34 cellular contexts compared by ENCODE assay signal in the genomic region with DNA sequence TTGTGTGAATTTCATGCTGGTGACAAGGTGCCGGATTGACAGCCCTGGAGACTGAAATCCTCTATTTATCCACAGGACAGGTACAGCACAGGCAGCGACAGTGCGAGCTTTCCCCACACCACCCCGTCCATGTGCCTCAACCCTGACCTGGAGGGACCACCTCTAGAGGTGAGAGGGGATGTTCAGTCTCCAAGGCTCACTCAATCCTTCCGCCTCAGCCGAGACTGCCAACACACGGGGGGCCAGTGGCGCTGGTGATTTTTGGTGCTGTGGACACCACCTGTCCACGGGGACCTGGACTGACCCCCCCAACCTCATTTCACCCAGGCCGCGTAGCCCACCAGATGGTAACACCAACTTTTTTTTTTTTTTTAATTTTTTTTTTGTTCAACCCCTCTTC. TPM values are rescaled to one million over a fixed set of nuclear protein-coding genes. Genes with fewer than 3 reads are reported as not detected.
DNase-seq lines count a peak whose midpoint lies in the region; ATAC-seq, FAIRE-seq and TF ChIP-seq lines count a peak whose summit lies in the region.
"Had no signal": no experiment of that assay in that cellular context is flagged by ENCODE, and none has a peak within 500 bp of the region (broad histone marks: within the 10 kb centered on the region; RNA-seq: fewer than 3 reads in every experiment).

No MANE protein-coding gene starts in this region.

- H2AK5ac ChIP-seq in H1 (ENCODE audit: low read depth, low read length), result no peak overlapping the region

- H3K9me2 ChIP-seq in SK-N-SH (no peaks in the 10 kb centered on the region), MM.1S (replicated peaks; ENCODE audit: insufficient read depth, low read length) (no peaks in the 10 kb centered on the region)

- H2BK15ac ChIP-seq in H1 (ENCODE audit: low read length), result no peak overlapping the region

- ATAC-seq in SK-N-SH treated with all-trans-retinoic acid at 6 μM for 48 hours (peak; percentile 10; the same call in 2 of the 3 replicates), sciatic nerve (peak; percentile 31), HG03565 (IDR thresholded peaks at IDR 0.05; ENCODE audit: unreplicated experiment) (no peak)
- ATAC-seq: activated CD4-positive, CD25-positive, alpha-beta regulatory T cell treated with anti-CD3 and anti-CD28 coated beads, Interleukin-2, amount 50 U/mL, for 24 hours; lower lobe of right lung; mucosa of descending colon had no signal

- H2AFZ ChIP-seq in SK-N-SH (ENCODE audit: low read depth), result no peak overlapping the region
- H2AFZ ChIP-seq in MM.1S (ENCODE audit: low read length), result no peak overlapping the region
- H2AFZ ChIP-seq in H1 (ENCODE audit: low read length), result no peak overlapping the region
- H2AFZ ChIP-seq: parathyroid adenoma had no signal

- no peaks in the 10 kb centered on the region; the same call in 1 of the 2 replicates for H3K23me2 ChIP-seq in H1 (ENCODE audit: low read depth, low read length)

- peaks cover 96 to 98% of the 10 kb centered on the region in 2 experiments for H3K36me3 ChIP-seq in SK-N-SH (replicated peaks in 1 of 2; ENCODE audit: control insufficient read depth in 1 of 2, insufficient read depth in 2 of 2, low read length in 1 of 2)
- peaks cover 14% of the 10 kb centered on the region for H3K36me3 ChIP-seq in MM.1S (replicated peaks; ENCODE audit: insufficient read depth, low read length)
- peaks cover 88 to 100% (median 95%) of the 10 kb centered on the region in 4 experiments for H3K36me3 ChIP-seq in H1 (ENCODE audit: control insufficient read depth in 2 of 4, insufficient read depth in 4 of 4, low read length in 3 of 4)
- peaks cover 34% of the 10 kb centered on the region for H3K36me3 ChIP-seq in breast epithelium
- H3K36me3 ChIP-seq: uterus had no signal

- TF ChIP-seq RAD21 in SK-N-SH (IDR thresholded peaks at IDR 0.05; ENCODE audit: low read length) (no peak), H1 (IDR thresholded peaks at IDR 0.05 in 1 of 2, conservative IDR thresholded peaks at IDR 0.05 in 1 of 2; ENCODE audit: low read depth in 2 of 2, low read length in 2 of 2) (no peak)

- no peak overlapping the region for H3K14ac ChIP-seq in H1 (ENCODE audit: insufficient read length)

- CTCF ChIA-PET in SK-N-SH (lab: Yijun Ruan, JAX), result interaction anchor here (0.8 to 1.6 kb wide), 3 partner anchors 10 to 27 kb away, joined by 3 to 7 read pairs (median 6); no protein-coding TSS in a partner anchor
- CTCF ChIA-PET in H1 (lab: Charles Lee; ENCODE audit: partially characterized antibody), result interaction anchor here (0.6 to 6.4 kb wide), 6 partner anchors 10 to 58 kb away, joined by 3 to 57 read pairs (median 6); no protein-coding TSS in a partner anchor

- H3K79me2 ChIP-seq in SK-N-SH (ENCODE audit: insufficient read depth) (peaks cover 97% of the 10 kb centered on the region), MM.1S (ENCODE audit: low read length) (peaks cover 96% of the 10 kb centered on the region), H1 (ENCODE audit: control insufficient read depth in 1 of 2, insufficient read depth in 2 of 2, low read length in 2 of 2) (peaks cover 0 to 72% of the 10 kb centered on the region in 2 experiments; a peak in 3 of 4 replicates)

- TF ChIP-seq POLR2A in H1 (IDR thresholded peaks at IDR 0.05; ENCODE audit: control extremely low read depth in 1 of 2, low read depth in 2 of 2, low read length in 2 of 2) (no peak), breast epithelium (IDR thresholded peaks at IDR 0.05) (no peak)

- H4K20me1 ChIP-seq in SK-N-SH (ENCODE audit: insufficient read depth) (peaks cover 88% of the 10 kb centered on the region), MM.1S (ENCODE audit: insufficient read depth, low read length) (no peaks in the 10 kb centered on the region; the same call in 1 of the 2 replicates), H1 (replicated peaks in 1 of 2; ENCODE audit: control insufficient read depth in 1 of 2, insufficient read depth in 2 of 2, low read length in 2 of 2) (peaks cover 35 to 53% of the 10 kb centered on the region in 2 experiments)

- intact Hi-C loops in sciatic nerve (cut with DNase I) (no loop called here), breast epithelium (cut with DNase I; ENCODE audit: low total_unique reads) (no loop called here)

- 94% methylated on average over 8 of the region's 11 CpGs for WGBS in SK-N-SH (ENCODE audit: low lambda C conversion rate)
- WGBS in H1 (ENCODE audit: extremely low coverage in 1 of 2, insufficient coverage in 1 of 2, insufficient read length in 1 of 2, insufficient replicate concordance in 2 of 2, low coverage in 1 of 2, low lambda C conversion rate in 2 of 2, missing lambda C conversion rate in 1 of 2), 2 experiments, result 92% methylated on average over 11 of the region's 11 CpGs; no CpG with 5 or more reads in 1 of the 2 experiments

- H3K27ac ChIP-seq in SK-N-SH (ENCODE audit: low read depth in 2 of 2, low read length in 1 of 2), result no peak overlapping the region
- H3K27ac ChIP-seq in MM.1S (ENCODE audit: low read length), result peak overlapping the region; percentile 94
- no peak overlapping the region for H3K27ac ChIP-seq in H1 (ENCODE audit: low read depth, low read length)
- H3K27ac ChIP-seq in breast epithelium, result no peak overlapping the region
- H3K27ac ChIP-seq: brain microvascular endothelial cell, lower lobe of right lung, parathyroid adenoma, SJSA1, uterus had no signal

- H3F3A ChIP-seq in SK-N-SH (replicated peaks; ENCODE audit: insufficient read depth) (peaks cover 55% of the 10 kb centered on the region), MM.1S (ENCODE audit: insufficient read depth, low read length) (peaks cover 99% of the 10 kb centered on the region)

- H3K9me3 ChIP-seq in SK-N-SH (no peaks in the 10 kb centered on the region), MM.1S (replicated peaks; ENCODE audit: insufficient read depth, low read length) (no peaks in the 10 kb centered on the region), H1 (ENCODE audit: insufficient read depth in 2 of 2, low read depth in 1 of 2, low read length in 1 of 2) (no peaks in the 10 kb centered on the region), breast epithelium (no peaks in the 10 kb centered on the region)
- H3K9me3 ChIP-seq: lower lobe of right lung, mucosa of descending colon, SJSA1, testis, uterus had no signal

- H2BK120ac ChIP-seq in H1 (replicated peaks; ENCODE audit: low read depth, low read length), result no peak overlapping the region

- no peak overlapping the region for H3K23ac ChIP-seq in H1 (ENCODE audit: insufficient read length)

- TF ChIP-seq EP300 in SK-N-SH (IDR thresholded peaks at IDR 0.05; ENCODE audit: borderline replicate concordance in 1 of 2, low read depth in 1 of 2, low read length in 1 of 2) (no peak), H1 (IDR thresholded peaks at IDR 0.05; ENCODE audit: borderline replicate concordance in 1 of 2, low read depth in 2 of 2, low read length in 2 of 2) (no peak)

- H3K9ac ChIP-seq in SK-N-SH (no peak overlapping the region), MM.1S (ENCODE audit: low read length) (peak overlapping the region; percentile 58), H1 (replicated peaks in 1 of 4; ENCODE audit: extremely low read depth in 1 of 4, low read depth in 3 of 4, low read length in 3 of 4) (no peak overlapping the region)
- H3K9ac ChIP-seq: parathyroid adenoma had no signal

- FAIRE-seq in H1 (lab: Jason Lieb, UNC), result no peak
- FAIRE-seq: RCC 7860, TTC549 had no signal

- peaks cover 7% of the 10 kb centered on the region for H3K79me1 ChIP-seq in H1 (ENCODE audit: low read depth, low read length)

- TF ChIP-seq CTCF in SK-N-SH (IDR thresholded peaks at IDR 0.05), result no peak
- TF ChIP-seq CTCF in MM.1S (IDR thresholded peaks at IDR 0.05; ENCODE audit: low read length), result no peak
- no peak for TF ChIP-seq CTCF in H1 (IDR thresholded peaks at IDR 0.05; ENCODE audit: control extremely low read depth in 1 of 3, insufficient read depth in 1 of 3, low read depth in 1 of 3, low read length in 3 of 3)
- TF ChIP-seq CTCF in breast epithelium (IDR thresholded peaks at IDR 0.05), result no peak

- no peak overlapping the region for H4K5ac ChIP-seq in H1 (ENCODE audit: insufficient read length, low read depth, low read length)

- H3K4ac ChIP-seq in H1 (replicated peaks; ENCODE audit: insufficient read length, low read depth, low read length), result no peak overlapping the region

- H3K4me1 ChIP-seq in SK-N-SH (ENCODE audit: control insufficient read depth in 1 of 2, insufficient read depth in 2 of 2, low read depth in 1 of 2, low read length in 1 of 2) (peaks cover 4 to 5% of the 10 kb centered on the region in 2 experiments; a peak in 2 of 4 replicates), MM.1S (ENCODE audit: low read length) (peaks cover 91% of the 10 kb centered on the region), H1 (replicated peaks in 1 of 4; ENCODE audit: control insufficient read depth in 3 of 4, insufficient read depth in 4 of 4, low read length in 3 of 4) (peaks cover 0 to 10% (median 0%) of the 10 kb centered on the region in 4 experiments; a peak in 3 of 7 replicates), breast epithelium (no peaks in the 10 kb centered on the region)
- H3K4me1 ChIP-seq: lower lobe of right lung, SJSA1, uterus had no signal

- H2BK5ac ChIP-seq in H1 (ENCODE audit: low read depth, low read length), result no peak overlapping the region

- H3K27me3 ChIP-seq in SK-N-SH (ENCODE audit: insufficient read depth) (no peaks in the 10 kb centered on the region), MM.1S (replicated peaks; ENCODE audit: insufficient read depth, low read length) (no peaks in the 10 kb centered on the region), H1 (replicated peaks in 1 of 4; ENCODE audit: control insufficient read depth in 3 of 4, extremely low read depth in 1 of 4, insufficient read depth in 3 of 4, low read length in 3 of 4) (no peaks in the 10 kb centered on the region), breast epithelium (no peaks in the 10 kb centered on the region)
- H3K27me3 ChIP-seq: brain microvascular endothelial cell, SJSA1, testis, uterus had no signal

- H3K4me2 ChIP-seq in SK-N-SH (no peak overlapping the region), MM.1S (ENCODE audit: low read depth, low read length) (peak overlapping the region; percentile 61), H1 (ENCODE audit: insufficient read depth in 1 of 2, low read depth in 2 of 2, low read length in 2 of 2) (no peak overlapping the region)

- H2BK20ac ChIP-seq in H1 (ENCODE audit: low read length), result no peak overlapping the region

- H4K91ac ChIP-seq in H1 (replicated peaks; ENCODE audit: insufficient read length, low read length), result no peak overlapping the region

- H3K56ac ChIP-seq in H1 (replicated peaks; ENCODE audit: insufficient read length, low read depth, low read length), result no peak overlapping the region

- H2BK12ac ChIP-seq in H1 (ENCODE audit: low read depth, low read length), result no peak overlapping the region

- H3K18ac ChIP-seq in H1 (ENCODE audit: extremely low read depth, low read length), result no peak overlapping the region

- POLR2A ChIA-PET in SK-N-SH (lab: Yijun Ruan, JAX), result interaction anchor here (0.6 to 1.3 kb wide), 6 partner anchors 8 to 143 kb away, joined by 3 to 6 read pairs (median 4); partner anchors contain the start of gene AAAS
- POLR2A ChIA-PET in H1 (lab: Charles Lee; ENCODE audit: partially characterized antibody), result interaction anchor here (0.6 to 67.0 kb wide), 11 partner anchors 3 to 208 kb away, joined by 3 to 3397 read pairs (median 4); partner anchors contain the start of genes AAAS, MAP3K12, NPFF and PCBP2

- no peak for DNase-seq in SK-N-SH
- DNase-seq in MM.1S, result no peak
- DNase-seq in H1 (ENCODE audit: low read depth in 1 of 2, low spot score in 2 of 2), result no peak
- DNase-seq in sciatic nerve (ENCODE audit: low spot score), result no peak
- DNase-seq in activated gamma-delta T cell (lab: John Stamatoyannopoulos, UW), result no peak
- DNase-seq in breast epithelium (ENCODE audit: low spot score in 2 of 2), result no peak
- DNase-seq: activated CD4-positive, alpha-beta T cell treated with anti-CD3 and anti-CD28 coated beads, Interleukin-2, amount 50 U/mL, for 48 hours; activated naive CD4-positive, alpha-beta T cell treated with Interleukin-2 at 50 U/mL for 16 hours; brain microvascular endothelial cell; erythroblast; GOT3; head of caudate nucleus; kidney glomerular epithelial cell; lower lobe of right lung; mucosa of descending colon; NCI-H1417; NCI-H2081 treated with DMSO at 0.1 percent for 48 hours; NCI-H226; NCI-H69; right cardiac atrium; stimulated activated CD4-positive, alpha-beta T cell treated with anti-CD3 and anti-CD28 coated beads, Interleukin-4, amount 100 ng/mL, for 4 hours; stimulated activated naive CD4-positive, alpha-beta T cell; T-helper 1 cell; testis; uterus had no signal

- no peak overlapping the region; the same call in 1 of the 2 replicates for H4K8ac ChIP-seq in H1 (ENCODE audit: extremely low read depth, insufficient read depth, low read length)

- no peak overlapping the region for H3K4me3 ChIP-seq in SK-N-SH (ENCODE audit: low read depth in 2 of 2, low read length in 1 of 2)
- H3K4me3 ChIP-seq in MM.1S (ENCODE audit: low read length), result peak overlapping the region; percentile 13; the same call in 1 of the 2 replicates
- H3K4me3 ChIP-seq in H1 (ENCODE audit: extremely low read depth in 1 of 4, insufficient read depth in 2 of 4, low read depth in 3 of 4, low read length in 4 of 4), result no peak overlapping the region
- no peak overlapping the region for H3K4me3 ChIP-seq in breast epithelium
- H3K4me3 ChIP-seq: lower lobe of right lung, mucosa of descending colon, SJSA1, testis, uterus had no signal

RNA-seq across cellular contexts. Expression of gene PCBP2, which starts 12.8 kb away (rescaled TPM):
- polyA plus RNA-seq in SK-N-SH (2012; rRNA removed) (336 and 368 TPM in 2 replicates), H1 (2011; rRNA removed) (470 and 473 TPM in 2 replicates)
- polyA plus RNA-seq in SK-N-SH (2012; cell fraction: cytosol; rRNA removed), result 425 and 586 TPM in 2 replicates
- polyA plus RNA-seq in SK-N-SH (2012; cell fraction: nucleus; rRNA removed), result 357 and 676 TPM in 2 replicates
- total RNA-seq in H1 (2021; fragmentation: NEBNext Ultra II Directional; extraction: Animal tissue kit (Norgen Biotek cat#: 25700)), result 1,114 and 1,123 TPM in 2 replicates
- polyA plus RNA-seq in H1 (2011; cell fraction: cytosol; rRNA removed), result 420 TPM
- polyA plus RNA-seq in H1 (2011; cell fraction: nucleus; rRNA removed), result 526 TPM
- polyA plus RNA-seq in H1 (2012, experiment 1 of 2), result 987 to 1,115 TPM (median 1,028 TPM) in 4 replicates
- 1,117 TPM for polyA plus RNA-seq in H1 (2012, experiment 2 of 2)
- polyA plus RNA-seq in H1 (2013, experiment 1 of 2), result 462 TPM
- polyA plus RNA-seq in H1 (2013, experiment 2 of 2), result 458 TPM
- polyA minus RNA-seq in H1 (2011; rRNA and poly(A)+ RNA removed), result 887 and 924 TPM in 2 replicates
- polyA minus RNA-seq in H1 (2011; cell fraction: cytosol; rRNA and poly(A)+ RNA removed), result 748 TPM
- 484 TPM for polyA minus RNA-seq in H1 (2011; cell fraction: nucleus; rRNA and poly(A)+ RNA removed)
- total RNA-seq in sciatic nerve (772 TPM), breast epithelium (100 to 1,000 TPM; 512 to 722 (median 529) TPM)

RNA-seq across cellular contexts. Expression of gene PRR13, which starts 23.2 kb away (rescaled TPM):
- polyA plus RNA-seq in SK-N-SH (2012; rRNA removed), result 58.5 and 59.3 TPM in 2 replicates
- polyA plus RNA-seq in SK-N-SH (2012; cell fraction: cytosol; rRNA removed), result 62.4 and 69.7 TPM in 2 replicates
- polyA plus RNA-seq in SK-N-SH (2012; cell fraction: nucleus; rRNA removed), result 39.6 and 44.1 TPM in 2 replicates
- 164 and 185 TPM in 2 replicates for total RNA-seq in H1 (2021; fragmentation: NEBNext Ultra II Directional; extraction: Animal tissue kit (Norgen Biotek cat#: 25700))
- polyA plus RNA-seq in H1 (2011; rRNA removed), result 80.4 and 82.9 TPM in 2 replicates
- polyA plus RNA-seq in H1 (2011; cell fraction: cytosol; rRNA removed), result 86.1 TPM
- polyA plus RNA-seq in H1 (2011; cell fraction: nucleus; rRNA removed), result 58.7 TPM
- polyA plus RNA-seq in H1 (2012, experiment 1 of 2), result 198 to 336 TPM (median 208 TPM) in 4 replicates
- polyA plus RNA-seq in H1 (2012, experiment 2 of 2), result 220 TPM
- 264 TPM for polyA plus RNA-seq in H1 (2013, experiment 1 of 2)
- 272 TPM for polyA plus RNA-seq in H1 (2013, experiment 2 of 2)
- polyA minus RNA-seq in H1 (2011; rRNA and poly(A)+ RNA removed), result 56.8 and 82.3 TPM in 2 replicates
- polyA minus RNA-seq in H1 (2011; cell fraction: cytosol; rRNA and poly(A)+ RNA removed), result 56.5 TPM
- 35.3 TPM for polyA minus RNA-seq in H1 (2011; cell fraction: nucleus; rRNA and poly(A)+ RNA removed)
- 86.4 TPM for total RNA-seq in sciatic nerve
- total RNA-seq in breast epithelium, result 10 to 100 TPM; 57.1 to 65.1 (median 61.0) TPM

RNA-seq across cellular contexts. Expression of gene MAP3K12, which starts 34.6 kb away (rescaled TPM):
- 57.6 and 80.9 TPM in 2 replicates for polyA plus RNA-seq in SK-N-SH (2012; rRNA removed)
- polyA plus RNA-seq in SK-N-SH (2012; cell fraction: cytosol; rRNA removed), result 14.1 and 19.6 TPM in 2 replicates
- polyA plus RNA-seq in SK-N-SH (2012; cell fraction: nucleus; rRNA removed), result 412 and 451 TPM in 2 replicates
- 21.4 and 23.4 TPM in 2 replicates for total RNA-seq in H1 (2021; fragmentation: NEBNext Ultra II Directional; extraction: Animal tissue kit (Norgen Biotek cat#: 25700))
- polyA plus RNA-seq in H1 (2011; rRNA removed), result 42.7 and 54.1 TPM in 2 replicates
- 37.7 TPM for polyA plus RNA-seq in H1 (2011; cell fraction: cytosol; rRNA removed)
- polyA plus RNA-seq in H1 (2011; cell fraction: nucleus; rRNA removed), result 232 TPM
- polyA plus RNA-seq in H1 (2012, experiment 1 of 2), result 31.0 to 35.0 TPM (median 33.4 TPM) in 4 replicates
- polyA plus RNA-seq in H1 (2012, experiment 2 of 2), result 14.6 TPM
- 20.2 TPM for polyA plus RNA-seq in H1 (2013, experiment 1 of 2)
- 15.6 TPM for polyA plus RNA-seq in H1 (2013, experiment 2 of 2)
- polyA minus RNA-seq in H1 (2011; rRNA and poly(A)+ RNA removed), result 28.1 and 35.5 TPM in 2 replicates
- 16.5 TPM for polyA minus RNA-seq in H1 (2011; cell fraction: cytosol; rRNA and poly(A)+ RNA removed)
- polyA minus RNA-seq in H1 (2011; cell fraction: nucleus; rRNA and poly(A)+ RNA removed), result 48.2 TPM
- total RNA-seq in sciatic nerve, result 28.6 TPM
- total RNA-seq in breast epithelium, result 10 to 100 TPM; 16.4 to 28.8 (median 24.6) TPM

RNA-seq across cellular contexts. Expression of gene TARBP2, which starts 36.4 kb away (rescaled TPM):
- polyA plus RNA-seq in SK-N-SH (2012; rRNA removed), result 57.8 and 69.8 TPM in 2 replicates
- 21.2 and 31.7 TPM in 2 replicates for polyA plus RNA-seq in SK-N-SH (2012; cell fraction: cytosol; rRNA removed)
- polyA plus RNA-seq in SK-N-SH (2012; cell fraction: nucleus; rRNA removed), result 272 and 284 TPM in 2 replicates
- total RNA-seq in H1 (2021; fragmentation: NEBNext Ultra II Directional; extraction: Animal tissue kit (Norgen Biotek cat#: 25700)), result 66.1 and 69.9 TPM in 2 replicates
- 122 and 135 TPM in 2 replicates for polyA plus RNA-seq in H1 (2011; rRNA removed)
- polyA plus RNA-seq in H1 (2011; cell fraction: cytosol; rRNA removed), result 116 TPM
- polyA plus RNA-seq in H1 (2011; cell fraction: nucleus; rRNA removed), result 195 TPM
- 62.0 to 84.4 TPM (median 79.7 TPM) in 4 replicates for polyA plus RNA-seq in H1 (2012, experiment 1 of 2)
- 104 TPM for polyA plus RNA-seq in H1 (2012, experiment 2 of 2)
- polyA plus RNA-seq in H1 (2013, experiment 1 of 2), result 41.8 TPM
- polyA plus RNA-seq in H1 (2013, experiment 2 of 2), result 36.4 TPM
- 42.1 and 48.2 TPM in 2 replicates for polyA minus RNA-seq in H1 (2011; rRNA and poly(A)+ RNA removed)
- polyA minus RNA-seq in H1 (2011; cell fraction: cytosol; rRNA and poly(A)+ RNA removed), result 38.6 TPM
- 65.6 TPM for polyA minus RNA-seq in H1 (2011; cell fraction: nucleus; rRNA and poly(A)+ RNA removed)
- 19.4 TPM for total RNA-seq in sciatic nerve
- total RNA-seq in breast epithelium, result 10 to 100 TPM; 24.8 to 45.1 (median 37.0) TPM

RNA-seq across cellular contexts. Expression of gene AMHR2, which starts 41.0 kb away (rescaled TPM):
- polyA plus RNA-seq in SK-N-SH (2012; rRNA removed) (0.03 and 0.06 TPM in 2 replicates), H1 (2011; rRNA removed) (0.29 and 0.47 TPM in 2 replicates)
- polyA plus RNA-seq in SK-N-SH (2012; cell fraction: cytosol; rRNA removed), result 0.03 TPM in 1 of 2 replicates, not detected in the other
- polyA plus RNA-seq in SK-N-SH (2012; cell fraction: nucleus; rRNA removed), result 0.05 and 0.16 TPM in 2 replicates
- total RNA-seq in H1 (2021; fragmentation: NEBNext Ultra II Directional; extraction: Animal tissue kit (Norgen Biotek cat#: 25700)), result 0.34 and 0.35 TPM in 2 replicates
- 0.25 TPM for polyA plus RNA-seq in H1 (2011; cell fraction: cytosol; rRNA removed)
- polyA plus RNA-seq in H1 (2011; cell fraction: nucleus; rRNA removed), result 0.83 TPM
- 0.12 to 0.28 TPM (median 0.16 TPM) in 4 replicates for polyA plus RNA-seq in H1 (2012, experiment 1 of 2)
- 0.17 TPM for polyA plus RNA-seq in H1 (2012, experiment 2 of 2)
- 0.16 TPM for polyA plus RNA-seq in H1 (2013, experiment 1 of 2)
- not detected for polyA plus RNA-seq in H1 (2013, experiment 2 of 2)
- 0.24 and 0.54 TPM in 2 replicates for polyA minus RNA-seq in H1 (2011; rRNA and poly(A)+ RNA removed)
- polyA minus RNA-seq in H1 (2011; cell fraction: cytosol; rRNA and poly(A)+ RNA removed), result not detected
- not detected for polyA minus RNA-seq in H1 (2011; cell fraction: nucleus; rRNA and poly(A)+ RNA removed)
- total RNA-seq in sciatic nerve (not detected), breast epithelium (under 1 TPM in 1 of 3 donors, not detected in 2; 0.15 TPM)
- total RNA-seq: fibroblast of villous mesenchyme, MCF 10A, SJSA1 had no signal
